ENCODE assay signal across 24 cellular contexts in genomic region chr12:65986047-65986446, GRCh38.
DNase-seq lines count a peak whose midpoint lies in the region; ATAC-seq, FAIRE-seq and TF ChIP-seq lines count a peak whose summit lies in the region.
"Had no signal": no experiment of that assay in that cellular context is flagged by ENCODE, and none has a peak within 500 bp of the region (broad histone marks: within the 10 kb centered on the region; RNA-seq: fewer than 3 reads in every experiment).

No MANE protein-coding gene starts in this region.

- 64% methylated on average over 4 of the region's 4 CpGs for WGBS in HepG2 (ENCODE audit: low lambda C conversion rate)
- WGBS in right lobe of liver (ENCODE audit: insufficient coverage, low coverage, low lambda C conversion rate, missing lambda C conversion rate), result 64% methylated on average over 4 of the region's 4 CpGs

- no peaks in the 10 kb centered on the region for H3K27me3 ChIP-seq in HepG2 (ENCODE audit: control insufficient read depth in 1 of 2, insufficient read depth in 2 of 2, low read length in 2 of 2)
- H3K27me3 ChIP-seq in right lobe of liver, result peaks cover 0 to 3% of the 10 kb centered on the region in 2 donors
- no peaks in the 10 kb centered on the region for H3K27me3 ChIP-seq in astrocyte (ENCODE audit: insufficient read depth, low read length)

- H3K4me2 ChIP-seq in HepG2 (ENCODE audit: low read depth, low read length) (no peak overlapping the region), astrocyte (ENCODE audit: low read length) (no peak overlapping the region)
- H3K4me2 ChIP-seq: SK-N-SH had no signal

- H3K4me3 Mint-ChIP-seq in astrocyte (ENCODE audit: unreplicated experiment) (no peak overlapping the region), osteocyte (ENCODE audit: unreplicated experiment) (no peak overlapping the region)
- H3K4me3 Mint-ChIP-seq: CD8-positive, alpha-beta memory T cell; IgD-negative memory B cell had no signal

- H3K9ac ChIP-seq in HepG2 (ENCODE audit: insufficient read depth, low read depth, low read length) (no peak overlapping the region), astrocyte (ENCODE audit: low read length) (no peak overlapping the region)
- H3K9ac ChIP-seq: SK-N-SH had no signal

- CTCF ChIA-PET in HepG2 (lab: Yijun Ruan, JAX; ENCODE audit: low intra/inter-chr PET ratio, low total read pairs), result no interaction called here

- H3K9me3 Mint-ChIP-seq in astrocyte (ENCODE audit: unreplicated experiment), result peaks cover 14% of the 10 kb centered on the region
- H3K9me3 Mint-ChIP-seq in osteocyte (ENCODE audit: unreplicated experiment), result peaks cover 3% of the 10 kb centered on the region

- H3K79me2 ChIP-seq in HepG2 (ENCODE audit: insufficient read depth, low read length) (no peaks in the 10 kb centered on the region), astrocyte (ENCODE audit: insufficient read depth, low read length) (no peaks in the 10 kb centered on the region)

- H3K4me1 ChIP-seq in HepG2 (ENCODE audit: insufficient read depth, low read length) (peaks cover 16% of the 10 kb centered on the region), right lobe of liver (no peaks in the 10 kb centered on the region), astrocyte (ENCODE audit: insufficient read depth, low read length) (no peaks in the 10 kb centered on the region)

- POLR2A ChIA-PET in HepG2 (lab: Yijun Ruan, JAX), result no interaction called here

- in situ Hi-C loops in HepG2 (cut with HindIII; ENCODE audit: extremely low pct_ligation_motif_present, low pct_unique_long_range_greater_than_20kb), result loop anchor here (10.0 to 25.0 kb wide), 2 partner anchors 101 to 381 kb away; no protein-coding TSS in a partner anchor

- FAIRE-seq in HepG2 (lab: Jason Lieb, UNC), result no peak
- peak; percentile 23 for FAIRE-seq in astrocyte (lab: Jason Lieb, UNC)

- H3K4me3 ChIP-seq in HepG2 (replicated peaks in 1 of 3; ENCODE audit: insufficient read depth in 1 of 3, low read depth in 2 of 3, low read length in 3 of 3) (no peak overlapping the region), right lobe of liver (no peak overlapping the region), astrocyte (ENCODE audit: insufficient read depth, low read depth, low read length) (no peak overlapping the region), epithelial cell of esophagus (ENCODE audit: low read length) (no peak overlapping the region)

- H2AFZ ChIP-seq in HepG2 (ENCODE audit: low read length) (peak overlapping the region; percentile 54), astrocyte (ENCODE audit: low read depth, low read length) (no peak overlapping the region)

- TF ChIP-seq RAD21 in HepG2 (CRISPR knock-in tag; IDR thresholded peaks at IDR 0.05), result no peak

- BruUV-seq in HepG2 (replicated peaks; lab: Mats Ljungman, UMichigan), result no TSS peak

- ATAC-seq in HepG2 (no peak), right lobe of liver (no peak), Right ventricle myocardium superior (ENCODE audit: poor library complexity) (no peak)

- no peaks in the 10 kb centered on the region for H3K27me3 Mint-ChIP-seq in astrocyte (ENCODE audit: low read depth, unreplicated experiment)
- no peaks in the 10 kb centered on the region for H3K27me3 Mint-ChIP-seq in osteocyte (ENCODE audit: unreplicated experiment)

- TF ChIP-seq EP300 in HepG2 (IDR thresholded peaks at IDR 0.05; ENCODE audit: low read depth in 2 of 2, low read length in 2 of 2), result no peak
- TF ChIP-seq EP300 in HepG2 (CRISPR knock-in tag; IDR thresholded peaks at IDR 0.05; ENCODE audit: borderline replicate concordance), result no peak

- no peaks in the 10 kb centered on the region for H3K36me3 ChIP-seq in HepG2 (replicated peaks in 1 of 2; ENCODE audit: control insufficient read depth in 1 of 2, insufficient read depth in 2 of 2, low read length in 2 of 2)
- no peaks in the 10 kb centered on the region for H3K36me3 ChIP-seq in right lobe of liver
- H3K36me3 ChIP-seq in astrocyte (ENCODE audit: insufficient read depth, low read length), result no peaks in the 10 kb centered on the region

- H3K4me1 Mint-ChIP-seq in astrocyte (ENCODE audit: low read depth, unreplicated experiment) (no peaks in the 10 kb centered on the region), osteocyte (ENCODE audit: unreplicated experiment) (no peaks in the 10 kb centered on the region)
- H3K4me1 Mint-ChIP-seq: CD8-positive, alpha-beta memory T cell; IgD-negative memory B cell had no signal

- H3K27ac ChIP-seq in HepG2 (ENCODE audit: extremely low read length, insufficient read depth, low read length), result no peak overlapping the region
- H3K27ac ChIP-seq in right lobe of liver, result no peak overlapping the region
- no peak overlapping the region for H3K27ac ChIP-seq in astrocyte (ENCODE audit: low read depth, low read length)

- no peaks in the 10 kb centered on the region for H3K36me3 Mint-ChIP-seq in astrocyte (ENCODE audit: low read depth, unreplicated experiment)
- H3K36me3 Mint-ChIP-seq in osteocyte (ENCODE audit: unreplicated experiment), result peaks cover 2% of the 10 kb centered on the region
- H3K36me3 Mint-ChIP-seq: CD8-positive, alpha-beta memory T cell; IgD-negative memory B cell had no signal

- H4K20me1 ChIP-seq in HepG2 (ENCODE audit: insufficient read depth, low read length), result no peaks in the 10 kb centered on the region
- H4K20me1 ChIP-seq in astrocyte (ENCODE audit: insufficient read depth, low read length), result no peaks in the 10 kb centered on the region

- H3K27ac Mint-ChIP-seq in astrocyte (ENCODE audit: unreplicated experiment) (no peak overlapping the region), osteocyte (ENCODE audit: unreplicated experiment) (no peak overlapping the region)
- H3K27ac Mint-ChIP-seq: CD8-positive, alpha-beta memory T cell had no signal

- intact Hi-C loops in HepG2 (cut with micrococcal nuclease; ENCODE audit: unreplicated experiment) (loop anchor here (10.0 kb wide), 1 partner anchor 241 kb away; no protein-coding TSS in a partner anchor), right lobe of liver (cut with DNase I) (no loop called here), Right ventricle myocardium superior (cut with DNase I) (loop anchor here (5.0 kb wide), 1 partner anchor 384 kb away; no protein-coding TSS in a partner anchor)

- TF ChIP-seq CTCF in HepG2 (CRISPR knock-in tag; IDR thresholded peaks at IDR 0.05), result peak; percentile 33
- no peak for TF ChIP-seq CTCF in right lobe of liver (IDR thresholded peaks at IDR 0.05)
- TF ChIP-seq CTCF in astrocyte (IDR thresholded peaks at IDR 0.05; ENCODE audit: insufficient read depth, low read depth, low read length), result no peak
- peak; percentile 15 for TF ChIP-seq CTCF in epithelial cell of esophagus (IDR thresholded peaks at IDR 0.05; ENCODE audit: insufficient read depth, low read depth, low read length, missing control alignments)
- TF ChIP-seq CTCF in osteocyte (IDR thresholded peaks at IDR 0.05), result peak; percentile 32

- DNase-seq in HepG2 (ENCODE audit: low spot score) (no peak), right lobe of liver (no peak), astrocyte (ENCODE audit: low read depth) (no peak), epithelial cell of esophagus (ENCODE audit: low read depth) (no peak), osteocyte (ENCODE audit: extremely low spot score, unreplicated experiment) (no peak), Right ventricle myocardium superior (no peak), amniotic stem cell (lab: John Stamatoyannopoulos, UW) (no peak), cerebellar cortex (ENCODE audit: low spot score) (no peak)
- DNase-seq: 8988T; C1 segment of cervical spinal cord; CD8-positive, alpha-beta memory T cell; DMS53; GOT3; Kasumi-1; MM.1S; NCI-H1092; NCI-H1436 treated with DMSO at 0.1 percent for 48 hours; NCI-H2029; NCI-H2171; NCI-H446; NCI-H526 treated with DMSO at 0.1 percent for 48 hours; SHP77; SK-N-SH had no signal

- H3K9me3 ChIP-seq in HepG2 (ENCODE audit: low read length) (peaks cover 10% of the 10 kb centered on the region), right lobe of liver (no peaks in the 10 kb centered on the region), astrocyte (ENCODE audit: insufficient read depth, low read depth, low read length) (no peaks in the 10 kb centered on the region)

- TF ChIP-seq POLR2A in HepG2 (IDR thresholded peaks at IDR 0.05; ENCODE audit: insufficient read depth in 1 of 2, low read depth in 2 of 2, low read length in 2 of 2) (no peak), right lobe of liver (IDR thresholded peaks at IDR 0.05) (no peak)

TF ChIP-seq in HepG2, 621 proteins besides CTCF, POLR2A, EP300 and RAD21 (continues in another document):
- TF ChIP-seq ZMYM3 (CRISPR knock-in tag; IDR thresholded peaks at IDR 0.05) (no peak), ZBTB10 (CRISPR knock-in tag; IDR thresholded peaks at IDR 0.05; ENCODE audit: borderline replicate concordance) (no peak), POGK (CRISPR knock-in tag; conservative IDR thresholded peaks at IDR 0.05) (no peak), STAG1 (CRISPR knock-in tag; IDR thresholded peaks at IDR 0.05) (peak; percentile 36)

Comparison
In these comparisons a context has a peak if more than half of its experiments do, and no peak if none do; other contexts are left out.
1. CTCF ChIP-seq: peak in HepG2 (single experiment), epithelial cell of esophagus (single experiment) and osteocyte (single experiment); none in right lobe of liver (0 of 4) and astrocyte (single experiment).
2. intact Hi-C loops: an anchor here in HepG2 (10.0 kb wide) and Right ventricle myocardium superior (5.0 kb wide); none called in right lobe of liver.